In the genomic region with DNA sequence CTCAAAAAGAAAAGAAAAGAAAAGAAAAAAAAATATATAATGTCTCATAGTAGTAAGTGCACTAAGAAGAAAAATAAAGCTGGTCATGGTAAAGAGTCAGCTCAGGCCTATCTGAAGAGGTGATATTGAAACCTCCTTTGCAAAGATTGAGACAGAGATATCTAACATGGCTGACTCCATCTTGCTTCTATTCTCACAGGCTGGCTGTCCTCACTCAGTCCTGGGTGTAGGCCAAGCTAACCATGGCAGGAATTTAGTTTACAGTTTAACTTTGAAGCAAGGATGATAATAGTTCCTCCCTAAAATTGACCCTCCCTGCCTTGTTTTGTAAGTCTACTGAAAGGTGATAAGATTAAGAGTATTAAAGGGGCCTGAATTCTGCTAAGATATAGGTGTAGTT, we compare ENCODE assay signal across 1 cellular context.
TF ChIP-seq lines count a peak whose summit lies in the region.

No MANE protein-coding gene starts in this region.

TF ChIP-seq in IMR-90, 13 proteins besides CTCF, POLR2A, EP300 and RAD21 (continued from another document):
- TF ChIP-seq, protein P1, sequence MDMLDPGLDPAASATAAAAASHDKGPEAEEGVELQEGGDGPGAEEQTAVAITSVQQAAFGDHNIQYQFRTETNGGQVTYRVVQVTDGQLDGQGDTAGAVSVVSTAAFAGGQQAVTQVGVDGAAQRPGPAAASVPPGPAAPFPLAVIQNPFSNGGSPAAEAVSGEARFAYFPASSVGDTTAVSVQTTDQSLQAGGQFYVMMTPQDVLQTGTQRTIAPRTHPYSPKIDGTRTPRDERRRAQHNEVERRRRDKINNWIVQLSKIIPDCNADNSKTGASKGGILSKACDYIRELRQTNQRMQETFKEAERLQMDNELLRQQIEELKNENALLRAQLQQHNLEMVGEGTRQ (IDR thresholded peaks at IDR 0.05; ENCODE audit: low read depth, low read length): no peak
